In the genomic region with DNA sequence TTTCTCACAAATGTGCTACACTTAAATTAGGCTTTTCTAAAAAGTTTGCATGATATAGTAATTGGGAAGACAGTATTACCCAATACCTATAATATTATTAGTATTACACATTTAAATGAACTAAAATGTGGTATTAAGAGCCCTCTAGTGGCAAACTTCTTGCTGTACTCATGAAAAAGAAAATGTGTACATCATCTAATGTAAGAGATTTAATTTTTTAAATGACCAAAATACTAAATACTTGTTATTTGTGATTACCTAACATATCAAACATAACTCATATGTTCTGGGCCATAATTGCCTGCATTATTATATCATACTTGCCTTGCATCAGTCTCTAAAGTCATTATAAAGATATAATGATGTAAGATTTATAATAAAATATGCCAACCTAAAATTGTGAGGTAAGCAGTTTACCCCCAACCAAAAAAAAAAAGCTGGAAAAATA, we compare ENCODE assay signal across 8 cellular contexts.
A peak's percentile ranks its signal among the peaks of the same experiment; 100 is the strongest.
DNase-seq lines count a peak whose midpoint lies in the region; ATAC-seq, FAIRE-seq and TF ChIP-seq lines count a peak whose summit lies in the region.

No MANE protein-coding gene starts in this region.

- no peak overlapping the region for H2AK9ac ChIP-seq in IMR-90 (replicated peaks; ENCODE audit: low read depth, low read length, poor library complexity)

- H3K14ac ChIP-seq in IMR-90 (replicated peaks; ENCODE audit: low read depth, low read length) = no peak overlapping the region

- no peak overlapping the region for H2BK20ac ChIP-seq in IMR-90 (ENCODE audit: low read depth, low read length)

- H2AK5ac ChIP-seq in IMR-90 (ENCODE audit: low read depth, low read length) = no peak overlapping the region

- no peak for ATAC-seq in CD4-positive, CD25-positive, alpha-beta regulatory T cell (ENCODE audit: low read depth in 2 of 2)
- ATAC-seq in IMR-90 (ENCODE audit: low read depth) = peak; percentile 54
- ATAC-seq in GM18498 (IDR thresholded peaks at IDR 0.05; ENCODE audit: unreplicated experiment) = no peak
- ATAC-seq in HG03280 (IDR thresholded peaks at IDR 0.05; ENCODE audit: unreplicated experiment) = no peak

- no peak overlapping the region for H3K4me3 ChIP-seq in CD4-positive, CD25-positive, alpha-beta regulatory T cell (ENCODE audit: low read depth, low read length)
- H3K4me3 ChIP-seq in IMR-90 (ENCODE audit: insufficient read depth, low read depth, low read length) (no peak overlapping the region), PC-9 (no peak overlapping the region), epithelial cell of esophagus (ENCODE audit: low read length) (no peak overlapping the region), ovary (no peak overlapping the region)

- no peak overlapping the region for H2BK120ac ChIP-seq in IMR-90 (ENCODE audit: low read depth, low read length)

- H3K9ac ChIP-seq in IMR-90 (ENCODE audit: low read depth, low read length) = no peak overlapping the region

- H2BK5ac ChIP-seq in IMR-90 (ENCODE audit: low read depth, low read length, poor library complexity, severe bottlenecking) = no peak overlapping the region

- POLR2A ChIA-PET in IMR-90 (lab: Charles Lee; ENCODE audit: unreplicated experiment) (no interaction called here), PC-9 (lab: Charles Lee; ENCODE audit: unreplicated experiment) (no interaction called here)

- H3K36me3 Mint-ChIP-seq in CD4-positive, CD25-positive, alpha-beta regulatory T cell = no peaks in the 10 kb centered on the region

- H3K79me1 ChIP-seq in IMR-90 (ENCODE audit: low read depth in 1 of 2, low read length in 2 of 2) = no peaks in the 10 kb centered on the region

- no peak overlapping the region for H3K18ac ChIP-seq in IMR-90 (ENCODE audit: low read depth, low read length)

- no peak overlapping the region for H3K23ac ChIP-seq in IMR-90 (ENCODE audit: low read depth, low read length)

- H3K4me3 Mint-ChIP-seq in CD4-positive, CD25-positive, alpha-beta regulatory T cell = no peak overlapping the region

- no peak overlapping the region; the same call in 2 of the 3 replicates for H2BK15ac ChIP-seq in IMR-90 (ENCODE audit: low read depth, low read length)

- TF ChIP-seq RAD21 in IMR-90 (IDR thresholded peaks at IDR 0.05; ENCODE audit: low read length) = peak; percentile 68

- intact Hi-C loops in IMR-90 (cut with micrococcal nuclease) = loop anchor here (1.0 kb wide), 1 partner anchor 139 kb away; no protein-coding TSS in a partner anchor
- intact Hi-C loops in PC-9 (cut with micrococcal nuclease; ENCODE audit: unreplicated experiment) = loop anchor here (1.0 to 2.0 kb wide), 2 partner anchors 140 to 278 kb away; no protein-coding TSS in a partner anchor
- intact Hi-C loops in ovary (cut with DNase I) = loop anchor here in 2 of 4 donors (5.0 to 10.0 kb wide), 2 partner anchors 136 to 138 kb away; no protein-coding TSS in a partner anchor

- no peak overlapping the region for H3K4ac ChIP-seq in IMR-90 (ENCODE audit: low read depth, low read length)

- no peaks in the 10 kb centered on the region for H3K9me3 ChIP-seq in CD4-positive, CD25-positive, alpha-beta regulatory T cell (ENCODE audit: control insufficient read depth in 2 of 2, low read length in 2 of 2)
- H3K9me3 ChIP-seq in IMR-90 (ENCODE audit: control insufficient read depth, insufficient read depth, low read length) (no peaks in the 10 kb centered on the region), PC-9 (ENCODE audit: insufficient read depth, low read depth) (no peaks in the 10 kb centered on the region), ovary (no peaks in the 10 kb centered on the region)

- H3K4me1 ChIP-seq in CD4-positive, CD25-positive, alpha-beta regulatory T cell (ENCODE audit: control insufficient read depth, insufficient read depth, low read length, poor library complexity, severe bottlenecking) = no peaks in the 10 kb centered on the region
- H3K4me1 ChIP-seq in IMR-90 (ENCODE audit: control insufficient read depth, insufficient read depth, low read length) (peaks cover 2% of the 10 kb centered on the region), PC-9 (replicated peaks; ENCODE audit: insufficient read depth) (no peaks in the 10 kb centered on the region), ovary (ENCODE audit: insufficient read depth) (no peaks in the 10 kb centered on the region)

- peaks cover 0 to 5% (median 0%) of the 10 kb centered on the region in 7 donors for H3K9me3 Mint-ChIP-seq in CD4-positive, CD25-positive, alpha-beta regulatory T cell

- H3K27me3 Mint-ChIP-seq in CD4-positive, CD25-positive, alpha-beta regulatory T cell = peaks cover 17% of the 10 kb centered on the region

- H3K27ac Mint-ChIP-seq in CD4-positive, CD25-positive, alpha-beta regulatory T cell = no peak overlapping the region

- no peaks in the 10 kb centered on the region for H3K36me3 ChIP-seq in CD4-positive, CD25-positive, alpha-beta regulatory T cell (ENCODE audit: control insufficient read depth, insufficient read depth, low read length)
- H3K36me3 ChIP-seq in IMR-90 (ENCODE audit: control insufficient read depth, insufficient read depth, low read length) (no peaks in the 10 kb centered on the region), PC-9 (ENCODE audit: low read depth) (no peaks in the 10 kb centered on the region), ovary (no peaks in the 10 kb centered on the region)

- no peak for TF ChIP-seq EP300 in ovary (IDR thresholded peaks at IDR 0.05)

- TF ChIP-seq POLR2A in IMR-90 (IDR thresholded peaks at IDR 0.05; ENCODE audit: low read depth, low read length) (no peak), ovary (IDR thresholded peaks at IDR 0.05) (no peak), GM12891 (IDR thresholded peaks at IDR 0.05; ENCODE audit: low read depth, low read length) (no peak)

- H4K91ac ChIP-seq in IMR-90 (ENCODE audit: insufficient read depth, low read depth, low read length) = no peak overlapping the region

- H3K27me3 ChIP-seq in CD4-positive, CD25-positive, alpha-beta regulatory T cell (ENCODE audit: control insufficient read depth, insufficient read depth, low read length) = no peaks in the 10 kb centered on the region
- H3K27me3 ChIP-seq in IMR-90 (ENCODE audit: control insufficient read depth, insufficient read depth, low read length) (no peaks in the 10 kb centered on the region), PC-9 (ENCODE audit: insufficient read depth, low read depth) (no peaks in the 10 kb centered on the region), ovary (no peaks in the 10 kb centered on the region)

- H4K8ac ChIP-seq in IMR-90 (ENCODE audit: low read depth in 2 of 2, low read length in 2 of 2) = no peak overlapping the region

- DNase-seq in CD4-positive, CD25-positive, alpha-beta regulatory T cell = peak in 2 of 3 donors; percentile 39 to 47
- peak; percentile 67 for DNase-seq in IMR-90
- no peak for DNase-seq in PC-9
- DNase-seq in epithelial cell of esophagus (ENCODE audit: low read depth) = peak; percentile 62
- no peak for DNase-seq in ovary
- no peak for DNase-seq in GM12891 (ENCODE audit: insufficient read length, low spot score)

- no peaks in the 10 kb centered on the region for H3K9me1 ChIP-seq in IMR-90 (ENCODE audit: insufficient read depth, low read length)

- CTCF ChIA-PET in IMR-90 (lab: Yijun Ruan, JAX) (interaction anchor here (0.7 to 1.2 kb wide), 2 partner anchors 58 to 133 kb away, joined by 3 read pairs; no protein-coding TSS in a partner anchor), PC-9 (lab: Charles Lee) (interaction anchor here (0.6 kb wide), 1 partner anchor 262 kb away, joined by 3 read pairs; no protein-coding TSS in a partner anchor)

- no peaks in the 10 kb centered on the region for H3K4me1 Mint-ChIP-seq in CD4-positive, CD25-positive, alpha-beta regulatory T cell

- no peak overlapping the region for H3K4me2 ChIP-seq in IMR-90 (ENCODE audit: low read depth, low read length)
- no peak overlapping the region for H3K4me2 ChIP-seq in PC-9

- BruUV-seq in IMR-90 (replicated peaks; lab: Mats Ljungman, UMichigan) = no TSS peak
- no TSS peak for BruUV-seq in PC-9 (replicated peaks; lab: Mats Ljungman, UMichigan)

- no peaks in the 10 kb centered on the region for H3K79me2 ChIP-seq in PC-9 (ENCODE audit: low read depth)

- TF ChIP-seq CTCF in IMR-90 (conservative IDR thresholded peaks at IDR 0.05; ENCODE audit: low read depth, low read length) = peak; percentile 75
- peak; percentile 85 for TF ChIP-seq CTCF in PC-9 (conservative IDR thresholded peaks at IDR 0.05)
- peak; percentile 44 for TF ChIP-seq CTCF in epithelial cell of esophagus (IDR thresholded peaks at IDR 0.05; ENCODE audit: insufficient read depth, low read depth, low read length, missing control alignments)
- TF ChIP-seq CTCF in ovary (IDR thresholded peaks at IDR 0.05) = peak; percentile 21 to 43 (median 23)

- dilution Hi-C loops in IMR-90 (cut with HindIII; ENCODE audit: low sequenced_read_pairs, unreplicated experiment) = no loop called here

- no peaks in the 10 kb centered on the region for H3F3A ChIP-seq in PC-9 (ENCODE audit: insufficient read depth, low read depth)

- H3K9me2 ChIP-seq in PC-9 (ENCODE audit: insufficient read depth) = no peaks in the 10 kb centered on the region

- H2AFZ ChIP-seq in IMR-90 (replicated peaks; ENCODE audit: low read length, poor library complexity) = no peak overlapping the region
- H2AFZ ChIP-seq in PC-9 = no peak overlapping the region

- H4K5ac ChIP-seq in IMR-90 (ENCODE audit: low read depth, low read length) = no peak overlapping the region

- no peak for FAIRE-seq in GM12891 (lab: Jason Lieb, UNC)

- in situ Hi-C loops in IMR-90 (cut with MboI; ENCODE audit: low sequenced_read_pairs) = loop anchor here (5.0 to 25.0 kb wide), 2 partner anchors 138 to 1918 kb away; no protein-coding TSS in a partner anchor

- H3K56ac ChIP-seq in IMR-90 (ENCODE audit: extremely low read depth, insufficient read depth, low read length) = no peak overlapping the region

- H3K27ac ChIP-seq in CD4-positive, CD25-positive, alpha-beta regulatory T cell (ENCODE audit: insufficient read depth, low read length, poor library complexity, severe bottlenecking) = no peak overlapping the region
- H3K27ac ChIP-seq in IMR-90 (ENCODE audit: insufficient read depth, low read length) (no peak overlapping the region), PC-9 (no peak overlapping the region), ovary (no peak overlapping the region)

- no peaks in the 10 kb centered on the region for H4K20me1 ChIP-seq in IMR-90 (ENCODE audit: insufficient read depth, low read length)
- no peaks in the 10 kb centered on the region for H4K20me1 ChIP-seq in PC-9 (ENCODE audit: insufficient read depth)

TF ChIP-seq in IMR-90, 13 proteins besides CTCF, POLR2A, EP300 and RAD21 (continues in another document):
- no peak for TF ChIP-seq MXI1 (IDR thresholded peaks at IDR 0.05; ENCODE audit: borderline replicate concordance, low read depth, low read length)

TF ChIP-seq in GM12891, 5 proteins besides CTCF, POLR2A, EP300 and RAD21:
- no peak for TF ChIP-seq PAX5 (IDR thresholded peaks at IDR 0.05; ENCODE audit: insufficient read depth, low read length, severe bottlenecking)
- no peak for TF ChIP-seq POU2F2 (IDR thresholded peaks at IDR 0.05; ENCODE audit: low read depth, low read length)
- TF ChIP-seq TAF1 (IDR thresholded peaks at IDR 0.05; ENCODE audit: low read depth, low read length) = no peak
- TF ChIP-seq POLR2AphosphoS5 (IDR thresholded peaks at IDR 0.05; ENCODE audit: low read depth, low read length) = no peak
- no peak for TF ChIP-seq SPI1 (IDR thresholded peaks at IDR 0.05; ENCODE audit: low read depth, low read length)

Comparison
In these comparisons a context has a peak if more than half of its experiments do, and no peak if none do; other contexts are left out.
1. DNase-seq: peak in CD4-positive, CD25-positive, alpha-beta regulatory T cell (2 of 3), IMR-90 (single experiment) and epithelial cell of esophagus (single experiment); none in PC-9 (0 of 2), ovary (0 of 5) and GM12891 (single experiment).
2. CTCF ChIP-seq: peak in every context shown above with its lines; median percentile 85 in PC-9; 75 in IMR-90; 44 in epithelial cell of esophagus; 23 in ovary.